6 cellular contexts compared by ENCODE assay signal in the genomic region with DNA sequence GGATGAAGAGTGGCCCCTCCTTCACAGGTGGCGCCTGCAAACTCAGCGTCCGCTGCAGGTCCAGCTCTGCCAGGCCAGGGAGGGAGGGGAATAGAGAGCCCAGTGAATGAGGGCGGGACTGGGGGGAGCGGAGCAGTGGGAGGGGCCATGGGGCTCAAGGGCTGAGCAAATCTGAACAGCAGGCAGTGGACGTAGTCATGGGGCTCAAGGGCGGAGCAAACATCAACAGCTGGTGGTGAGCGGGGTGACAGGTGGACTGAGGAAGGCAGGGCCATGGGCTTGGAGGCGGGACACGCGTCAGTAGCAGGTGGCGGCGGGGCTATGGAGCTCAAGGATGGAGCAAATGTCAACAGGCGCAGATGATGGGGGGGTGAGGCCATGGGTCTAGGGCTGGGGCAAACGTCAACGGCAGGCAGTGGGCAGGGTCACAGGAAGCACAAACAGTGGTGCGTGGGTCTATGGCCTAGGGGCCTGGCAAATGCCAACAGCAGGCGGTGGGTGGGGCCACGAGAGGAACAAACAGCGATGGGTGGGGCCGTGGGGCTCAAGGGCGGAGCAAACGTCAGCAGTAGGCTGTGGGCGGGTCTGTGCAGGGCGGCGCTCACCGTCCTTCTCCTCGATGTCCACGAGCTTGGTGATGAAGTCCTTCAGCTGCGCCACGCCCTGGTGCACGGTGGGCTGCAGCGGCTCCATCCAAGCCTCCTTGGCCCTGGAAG. TPM values are rescaled to one million over a fixed set of nuclear protein-coding genes. Genes with fewer than 3 reads are reported as not detected.
DNase-seq lines count a peak whose midpoint lies in the region; ATAC-seq and TF ChIP-seq lines count a peak whose summit lies in the region.
"Not testable (repeated sequence)": the region's sequence is repeated elsewhere in the genome, so short reads cannot be mapped to it uniquely, and the experiment has no call there.

No MANE protein-coding gene starts in this region.

- H3K27me3 ChIP-seq in GM23338 (ENCODE audit: insufficient read depth): not testable (repeated sequence)

- not testable (repeated sequence) for H3K9me2 ChIP-seq in GM23338 (ENCODE audit: insufficient read depth)

- not testable (repeated sequence) for H2AFZ ChIP-seq in GM23338

- H3K4me1 Mint-ChIP-seq in GM23338; activated CD8-positive, alpha-beta T cell treated with anti-CD3 and anti-CD28 coated beads, Interleukin-2, amount 10 ng/mL, durations not matched to agents 7 days and 5 days (ENCODE audit: low read depth); stimulated activated memory B cell treated with anti-CD40 and anti-IgM and Interleukin-4, amounts not matched to agents 10 μg/mL and 1 μg/mL and 100 μg/mL, for 72 hours: not testable (repeated sequence)

- not testable (repeated sequence) for H3K27ac ChIP-seq in GM23338 (ENCODE audit: low read depth)

- H3K9me3 Mint-ChIP-seq in GM23338; activated CD8-positive, alpha-beta T cell treated with anti-CD3 and anti-CD28 coated beads, Interleukin-2, amount 10 ng/mL, durations not matched to agents 7 days and 5 days (ENCODE audit: insufficient read depth); stimulated activated memory B cell treated with anti-CD40 and anti-IgM and Interleukin-4, amounts not matched to agents 10 μg/mL and 1 μg/mL and 100 μg/mL, for 72 hours: not testable (repeated sequence)

- CTCF ChIA-PET in activated CD8-positive, alpha-beta T cell treated with anti-CD3 and anti-CD28 coated beads, Interleukin-2, amount 10 ng/mL, durations not matched to agents 7 days and 5 days (lab: Charles Lee): not testable (repeated sequence)

- H3K4me3 Mint-ChIP-seq in GM23338; activated CD8-positive, alpha-beta T cell treated with anti-CD3 and anti-CD28 coated beads, Interleukin-2, amount 10 ng/mL, durations not matched to agents 7 days and 5 days; stimulated activated memory B cell treated with anti-CD40 and anti-IgM and Interleukin-4, amounts not matched to agents 10 μg/mL and 1 μg/mL and 100 μg/mL, for 72 hours: not testable (repeated sequence)

- H3K27me3 Mint-ChIP-seq in GM23338 (ENCODE audit: insufficient read depth, low read depth, poor library complexity); activated CD8-positive, alpha-beta T cell treated with anti-CD3 and anti-CD28 coated beads, Interleukin-2, amount 10 ng/mL, durations not matched to agents 7 days and 5 days (ENCODE audit: low read depth); stimulated activated memory B cell treated with anti-CD40 and anti-IgM and Interleukin-4, amounts not matched to agents 10 μg/mL and 1 μg/mL and 100 μg/mL, for 72 hours: not testable (repeated sequence)

- H3K4me3 ChIP-seq in GM23338: not testable (repeated sequence)

- H3K36me3 Mint-ChIP-seq in GM23338 (ENCODE audit: low read depth); activated CD8-positive, alpha-beta T cell treated with anti-CD3 and anti-CD28 coated beads, Interleukin-2, amount 10 ng/mL, durations not matched to agents 7 days and 5 days (ENCODE audit: low read depth); stimulated activated memory B cell treated with anti-CD40 and anti-IgM and Interleukin-4, amounts not matched to agents 10 μg/mL and 1 μg/mL and 100 μg/mL, for 72 hours: not testable (repeated sequence)

- not testable (repeated sequence) for H3K79me2 ChIP-seq in GM23338 (replicated peaks; ENCODE audit: insufficient read depth)

- not testable (repeated sequence) for H3K27ac Mint-ChIP-seq in GM23338; activated CD8-positive, alpha-beta T cell treated with anti-CD3 and anti-CD28 coated beads, Interleukin-2, amount 10 ng/mL, durations not matched to agents 7 days and 5 days; stimulated activated memory B cell treated with anti-CD40 and anti-IgM and Interleukin-4, amounts not matched to agents 10 μg/mL and 1 μg/mL and 100 μg/mL, for 72 hours

- not testable (repeated sequence) for H3K4me2 ChIP-seq in GM23338

- intact Hi-C loops in left ventricle myocardium superior (cut with micrococcal nuclease): not testable (repeated sequence)

- peak; percentile 44 for ATAC-seq in GM18907 (IDR thresholded peaks at IDR 0.05; ENCODE audit: unreplicated experiment)
- ATAC-seq in GM23338: peak; percentile 44
- ATAC-seq in HG03175 (IDR thresholded peaks at IDR 0.05; ENCODE audit: unreplicated experiment): peak; percentile 38
- ATAC-seq in activated CD8-positive, alpha-beta T cell treated with anti-CD3 and anti-CD28 coated beads, Interleukin-2, amount 10 ng/mL, durations not matched to agents 7 days and 5 days: peak; percentile 45
- peak; percentile 81 for ATAC-seq in left ventricle myocardium superior
- ATAC-seq in stimulated activated memory B cell treated with anti-CD40 and anti-IgM and Interleukin-4, amounts not matched to agents 10 μg/mL and 1 μg/mL and 100 μg/mL, for 72 hours: peak; percentile 59

- not testable (repeated sequence) for H3K36me3 ChIP-seq in GM23338 (ENCODE audit: insufficient read depth)

- DNase-seq in GM23338 (ENCODE audit: low spot score); activated CD8-positive, alpha-beta T cell treated with anti-CD3 and anti-CD28 coated beads, Interleukin-2, amount 10 ng/mL, durations not matched to agents 7 days and 5 days: not testable (repeated sequence)
- DNase-seq in left ventricle myocardium superior: peak; percentile 30

- not testable (repeated sequence) for TF ChIP-seq CTCF in GM23338 (conservative IDR thresholded peaks at IDR 0.05; ENCODE audit: low read depth in 2 of 2)

- not testable (repeated sequence) for H4K20me1 ChIP-seq in GM23338 (replicated peaks; ENCODE audit: insufficient read depth)

- POLR2A ChIA-PET in activated CD8-positive, alpha-beta T cell treated with anti-CD3 and anti-CD28 coated beads, Interleukin-2, amount 10 ng/mL, durations not matched to agents 7 days and 5 days (lab: Charles Lee): not testable (repeated sequence)

- H3K4me1 ChIP-seq in GM23338 (ENCODE audit: insufficient read depth): not testable (repeated sequence)

- H3F3A ChIP-seq in GM23338 (replicated peaks; ENCODE audit: low read depth): not testable (repeated sequence)

RNA-seq across cellular contexts. Expression of a gene that starts 14.7 kb away (rescaled TPM):
- 32.2 and 39.0 TPM in 2 replicates for total RNA-seq in GM23338 (2014; rRNA removed; shearing (Covaris generic))
- 167 and 190 TPM in 2 replicates for polyA plus RNA-seq in GM23338 (2016; fragmentation: Nextera tagmentation; extraction: Ambion mirVana)
- 10 to 100 TPM; 55.7 to 62.0 TPM for total RNA-seq in activated CD8-positive, alpha-beta T cell treated with anti-CD3 and anti-CD28 coated beads, Interleukin-2, amount 10 ng/mL, durations not matched to agents 7 days and 5 days
- total RNA-seq in left ventricle myocardium superior: 49.6 TPM

RNA-seq across cellular contexts. Expression of a gene that starts 24.2 kb away (rescaled TPM):
- total RNA-seq in GM23338 (2014; rRNA removed; shearing (Covaris generic)): 1.5 and 4.2 TPM in 2 replicates
- polyA plus RNA-seq in GM23338 (2016; fragmentation: Nextera tagmentation; extraction: Ambion mirVana): 0.99 and 1.1 TPM in 2 replicates
- 10 to 100 TPM; 18.9 to 21.1 TPM for total RNA-seq in activated CD8-positive, alpha-beta T cell treated with anti-CD3 and anti-CD28 coated beads, Interleukin-2, amount 10 ng/mL, durations not matched to agents 7 days and 5 days
- total RNA-seq in left ventricle myocardium superior: 7.5 TPM

RNA-seq across cellular contexts. Expression of a gene that starts 28.6 kb away (rescaled TPM):
- 43.3 and 55.2 TPM in 2 replicates for total RNA-seq in GM23338 (2014; rRNA removed; shearing (Covaris generic))
- 24.0 and 28.1 TPM in 2 replicates for polyA plus RNA-seq in GM23338 (2016; fragmentation: Nextera tagmentation; extraction: Ambion mirVana)
- 10 to 100 TPM; 16.7 to 21.7 TPM for total RNA-seq in activated CD8-positive, alpha-beta T cell treated with anti-CD3 and anti-CD28 coated beads, Interleukin-2, amount 10 ng/mL, durations not matched to agents 7 days and 5 days
- total RNA-seq in left ventricle myocardium superior: 10.4 TPM

RNA-seq across cellular contexts. Expression of a gene that starts 28.7 kb away (rescaled TPM):
- total RNA-seq in GM23338 (2014; rRNA removed; shearing (Covaris generic)): 31.0 and 45.0 TPM in 2 replicates
- polyA plus RNA-seq in GM23338 (2016; fragmentation: Nextera tagmentation; extraction: Ambion mirVana): 17.7 and 20.0 TPM in 2 replicates
- total RNA-seq in activated CD8-positive, alpha-beta T cell treated with anti-CD3 and anti-CD28 coated beads, Interleukin-2, amount 10 ng/mL, durations not matched to agents 7 days and 5 days: 10 to 100 TPM; 10.8 to 11.1 TPM
- 4.5 TPM for total RNA-seq in left ventricle myocardium superior

RNA-seq across cellular contexts. Expression of a gene that starts 50.1 kb away (rescaled TPM):
- 1.5 TPM in 1 of 2 replicates, not detected in the other for total RNA-seq in GM23338 (2014; rRNA removed; shearing (Covaris generic))
- polyA plus RNA-seq in GM23338 (2016; fragmentation: Nextera tagmentation; extraction: Ambion mirVana): 0.87 and 0.99 TPM in 2 replicates
- 10 to 100 TPM; 24.1 to 27.1 TPM for total RNA-seq in activated CD8-positive, alpha-beta T cell treated with anti-CD3 and anti-CD28 coated beads, Interleukin-2, amount 10 ng/mL, durations not matched to agents 7 days and 5 days
- 2.9 TPM for total RNA-seq in left ventricle myocardium superior
